ENCODE assay signal across 24 cellular contexts in the genomic region with DNA sequence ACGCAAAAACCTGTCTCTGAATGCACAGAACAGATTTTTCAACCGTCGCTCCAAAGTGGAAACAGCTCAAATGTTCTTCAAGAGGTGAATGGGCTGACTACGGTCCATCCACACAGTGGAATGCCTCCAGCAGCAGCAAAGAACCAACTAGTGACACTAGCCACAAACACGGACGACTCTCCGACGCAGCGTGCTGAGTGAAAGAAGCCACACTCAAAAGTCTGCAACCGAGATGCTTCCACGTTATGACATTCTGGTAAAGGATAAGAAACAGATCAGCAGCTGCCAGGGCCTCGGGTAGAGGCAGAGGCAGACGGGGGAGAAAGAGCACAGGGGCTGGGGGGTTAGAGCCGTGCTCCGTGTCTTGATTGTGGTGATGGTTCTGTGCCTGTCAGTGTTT.
"Had no signal": no experiment of that assay in that cellular context is flagged by ENCODE, and none has a peak within 500 bp of the region (broad histone marks: within the 10 kb centered on the region; RNA-seq: fewer than 3 reads in every experiment).

No MANE protein-coding gene starts in this region.

- DNase-seq: activated CD4-positive, alpha-beta T cell treated with anti-CD3 and anti-CD28 coated beads, Interleukin-2, amount 10 ng/mL, durations not matched to agents 24 days and 14 days; activated CD4-positive, CD25-positive, alpha-beta regulatory T cell; activated CD8-positive, alpha-beta T cell treated with anti-CD3 and anti-CD28 coated beads for 36 hours; activated naive CD4-positive, alpha-beta T cell; activated naive CD8-positive, alpha-beta T cell treated with anti-CD3 and anti-CD28 coated beads for 36 hours; activated T-cell treated with anti-CD3 and anti-CD28 coated beads, Interleukin-2, amount 50 U/mL, for 1 hour; amniotic stem cell; central memory CD4-positive, alpha-beta T cell; colonic mucosa; heart right ventricle; left ventricle myocardium inferior; mucosa of descending colon; naive thymus-derived CD4-positive, alpha-beta T cell; stimulated activated naive CD4-positive, alpha-beta T cell; substantia nigra; T-helper 1 cell; T1000 had no signal

- H3K4me1 ChIP-seq: colonic mucosa, vagina had no signal

- H3K27me3 Mint-ChIP-seq: activated CD4-positive, alpha-beta T cell treated with anti-CD3 and anti-CD28 coated beads, Interleukin-2, amount 10 ng/mL, durations not matched to agents 24 days and 14 days; activated CD8-positive, alpha-beta T cell treated with anti-CD3 and anti-CD28 coated beads for 36 hours; activated naive CD8-positive, alpha-beta T cell treated with anti-CD3 and anti-CD28 coated beads for 36 hours; activated T-helper 17 cell treated with anti-CD3 and anti-CD28 coated beads, Interleukin-2, amount 50 U/mL, for 72 hours; naive thymus-derived CD4-positive, alpha-beta T cell had no signal

- H3K9me3 ChIP-seq: body of pancreas, colonic mucosa, gastrocnemius medialis, heart right ventricle, left ventricle myocardium inferior, mucosa of descending colon, pancreas, tibial nerve, vagina had no signal

- FAIRE-seq: endometrium, pancreas had no signal

- H3K9me3 Mint-ChIP-seq: activated CD4-positive, alpha-beta T cell treated with anti-CD3 and anti-CD28 coated beads, Interleukin-2, amount 10 ng/mL, durations not matched to agents 24 days and 14 days; activated CD8-positive, alpha-beta T cell treated with anti-CD3 and anti-CD28 coated beads for 36 hours; activated naive CD8-positive, alpha-beta T cell treated with anti-CD3 and anti-CD28 coated beads for 36 hours; activated T-helper 17 cell treated with anti-CD3 and anti-CD28 coated beads, Interleukin-2, amount 50 U/mL, for 72 hours had no signal

- H3K4me3 Mint-ChIP-seq: activated CD4-positive, alpha-beta T cell treated with anti-CD3 and anti-CD28 coated beads, Interleukin-2, amount 10 ng/mL, durations not matched to agents 24 days and 14 days; activated CD8-positive, alpha-beta T cell treated with anti-CD3 and anti-CD28 coated beads for 36 hours; activated naive CD8-positive, alpha-beta T cell treated with anti-CD3 and anti-CD28 coated beads for 36 hours; naive thymus-derived CD4-positive, alpha-beta T cell had no signal

- H3K27me3 ChIP-seq: body of pancreas, colonic mucosa, gastrocnemius medialis, heart right ventricle, pancreas, tibial nerve, vagina had no signal

- H3K4me3 ChIP-seq: body of pancreas, colonic mucosa, gastrocnemius medialis, heart right ventricle, left ventricle myocardium inferior, mucosa of descending colon, pancreas, tibial nerve, vagina had no signal

- ATAC-seq: activated CD8-positive, alpha-beta T cell treated with anti-CD3 and anti-CD28 coated beads for 36 hours; heart right ventricle; mucosa of descending colon; naive thymus-derived CD4-positive, alpha-beta T cell had no signal

- H3K27ac ChIP-seq: body of pancreas, colonic mucosa, gastrocnemius medialis, heart right ventricle, left ventricle myocardium inferior, tibial nerve, vagina had no signal

- H3K36me3 ChIP-seq: colonic mucosa, gastrocnemius medialis had no signal

- H3K27ac Mint-ChIP-seq: activated CD4-positive, alpha-beta T cell treated with anti-CD3 and anti-CD28 coated beads, Interleukin-2, amount 10 ng/mL, durations not matched to agents 24 days and 14 days; activated CD8-positive, alpha-beta T cell treated with anti-CD3 and anti-CD28 coated beads for 36 hours; activated naive CD8-positive, alpha-beta T cell treated with anti-CD3 and anti-CD28 coated beads for 36 hours; activated T-helper 17 cell treated with anti-CD3 and anti-CD28 coated beads, Interleukin-2, amount 50 U/mL, for 72 hours had no signal
